ENCODE assay signal across 2 cellular contexts in the genomic region with DNA sequence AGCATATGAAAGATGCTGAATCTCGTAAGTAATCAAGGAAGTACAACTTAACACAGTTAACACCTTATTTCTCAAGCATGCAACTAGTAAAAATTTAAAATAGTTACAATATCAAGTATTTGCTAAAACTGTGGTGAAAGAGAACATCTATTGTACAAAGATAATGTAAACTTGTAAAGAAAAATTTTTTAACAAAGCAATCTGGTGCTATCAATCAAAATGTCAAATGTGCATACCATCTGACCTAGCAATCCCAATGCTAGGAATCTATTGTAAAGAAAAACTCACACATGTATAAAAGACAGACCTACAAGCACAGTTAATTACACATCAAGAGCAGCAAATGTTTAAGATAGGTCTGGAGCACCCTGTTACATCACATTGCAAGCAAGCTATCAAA.
TF ChIP-seq lines count a peak whose summit lies in the region.

No MANE protein-coding gene starts in this region.

TF ChIP-seq in A549, 52 proteins besides CTCF, POLR2A, EP300 and RAD21 (continued from another document):
- TF ChIP-seq, protein P1, sequence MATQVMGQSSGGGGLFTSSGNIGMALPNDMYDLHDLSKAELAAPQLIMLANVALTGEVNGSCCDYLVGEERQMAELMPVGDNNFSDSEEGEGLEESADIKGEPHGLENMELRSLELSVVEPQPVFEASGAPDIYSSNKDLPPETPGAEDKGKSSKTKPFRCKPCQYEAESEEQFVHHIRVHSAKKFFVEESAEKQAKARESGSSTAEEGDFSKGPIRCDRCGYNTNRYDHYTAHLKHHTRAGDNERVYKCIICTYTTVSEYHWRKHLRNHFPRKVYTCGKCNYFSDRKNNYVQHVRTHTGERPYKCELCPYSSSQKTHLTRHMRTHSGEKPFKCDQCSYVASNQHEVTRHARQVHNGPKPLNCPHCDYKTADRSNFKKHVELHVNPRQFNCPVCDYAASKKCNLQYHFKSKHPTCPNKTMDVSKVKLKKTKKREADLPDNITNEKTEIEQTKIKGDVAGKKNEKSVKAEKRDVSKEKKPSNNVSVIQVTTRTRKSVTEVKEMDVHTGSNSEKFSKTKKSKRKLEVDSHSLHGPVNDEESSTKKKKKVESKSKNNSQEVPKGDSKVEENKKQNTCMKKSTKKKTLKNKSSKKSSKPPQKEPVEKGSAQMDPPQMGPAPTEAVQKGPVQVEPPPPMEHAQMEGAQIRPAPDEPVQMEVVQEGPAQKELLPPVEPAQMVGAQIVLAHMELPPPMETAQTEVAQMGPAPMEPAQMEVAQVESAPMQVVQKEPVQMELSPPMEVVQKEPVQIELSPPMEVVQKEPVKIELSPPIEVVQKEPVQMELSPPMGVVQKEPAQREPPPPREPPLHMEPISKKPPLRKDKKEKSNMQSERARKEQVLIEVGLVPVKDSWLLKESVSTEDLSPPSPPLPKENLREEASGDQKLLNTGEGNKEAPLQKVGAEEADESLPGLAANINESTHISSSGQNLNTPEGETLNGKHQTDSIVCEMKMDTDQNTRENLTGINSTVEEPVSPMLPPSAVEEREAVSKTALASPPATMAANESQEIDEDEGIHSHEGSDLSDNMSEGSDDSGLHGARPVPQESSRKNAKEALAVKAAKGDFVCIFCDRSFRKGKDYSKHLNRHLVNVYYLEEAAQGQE (IDR thresholded peaks at IDR 0.05), result no peak
- TF ChIP-seq, protein P2, sequence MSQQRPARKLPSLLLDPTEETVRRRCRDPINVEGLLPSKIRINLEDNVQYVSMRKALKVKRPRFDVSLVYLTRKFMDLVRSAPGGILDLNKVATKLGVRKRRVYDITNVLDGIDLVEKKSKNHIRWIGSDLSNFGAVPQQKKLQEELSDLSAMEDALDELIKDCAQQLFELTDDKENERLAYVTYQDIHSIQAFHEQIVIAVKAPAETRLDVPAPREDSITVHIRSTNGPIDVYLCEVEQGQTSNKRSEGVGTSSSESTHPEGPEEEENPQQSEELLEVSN (IDR thresholded peaks at IDR 0.05; ENCODE audit: borderline replicate concordance, low read depth), result no peak
- TF ChIP-seq HOXB5 (CRISPR knock-in tag; IDR thresholded peaks at IDR 0.05) (0 out of 2 replicates have a peak, but pooled peaks have one; percentile 52), PHF8 (IDR thresholded peaks at IDR 0.05; ENCODE audit: borderline replicate concordance, low read depth) (no peak), POLR2AphosphoS2 (conservative IDR thresholded peaks at IDR 0.05; ENCODE audit: low read length) (no peak), ZFP36 (IDR thresholded peaks at IDR 0.05; ENCODE audit: borderline replicate concordance, partially characterized antibody) (no peak), TP53 (CRISPR knock-in tag; IDR thresholded peaks at IDR 0.05) (no peak), NFE2L2 (conservative IDR thresholded peaks at IDR 0.05; ENCODE audit: low read length) (no peak)

TF ChIP-seq in K562, 482 proteins besides CTCF, POLR2A, EP300 and RAD21 (continued from another document):
- TF ChIP-seq, protein P3, sequence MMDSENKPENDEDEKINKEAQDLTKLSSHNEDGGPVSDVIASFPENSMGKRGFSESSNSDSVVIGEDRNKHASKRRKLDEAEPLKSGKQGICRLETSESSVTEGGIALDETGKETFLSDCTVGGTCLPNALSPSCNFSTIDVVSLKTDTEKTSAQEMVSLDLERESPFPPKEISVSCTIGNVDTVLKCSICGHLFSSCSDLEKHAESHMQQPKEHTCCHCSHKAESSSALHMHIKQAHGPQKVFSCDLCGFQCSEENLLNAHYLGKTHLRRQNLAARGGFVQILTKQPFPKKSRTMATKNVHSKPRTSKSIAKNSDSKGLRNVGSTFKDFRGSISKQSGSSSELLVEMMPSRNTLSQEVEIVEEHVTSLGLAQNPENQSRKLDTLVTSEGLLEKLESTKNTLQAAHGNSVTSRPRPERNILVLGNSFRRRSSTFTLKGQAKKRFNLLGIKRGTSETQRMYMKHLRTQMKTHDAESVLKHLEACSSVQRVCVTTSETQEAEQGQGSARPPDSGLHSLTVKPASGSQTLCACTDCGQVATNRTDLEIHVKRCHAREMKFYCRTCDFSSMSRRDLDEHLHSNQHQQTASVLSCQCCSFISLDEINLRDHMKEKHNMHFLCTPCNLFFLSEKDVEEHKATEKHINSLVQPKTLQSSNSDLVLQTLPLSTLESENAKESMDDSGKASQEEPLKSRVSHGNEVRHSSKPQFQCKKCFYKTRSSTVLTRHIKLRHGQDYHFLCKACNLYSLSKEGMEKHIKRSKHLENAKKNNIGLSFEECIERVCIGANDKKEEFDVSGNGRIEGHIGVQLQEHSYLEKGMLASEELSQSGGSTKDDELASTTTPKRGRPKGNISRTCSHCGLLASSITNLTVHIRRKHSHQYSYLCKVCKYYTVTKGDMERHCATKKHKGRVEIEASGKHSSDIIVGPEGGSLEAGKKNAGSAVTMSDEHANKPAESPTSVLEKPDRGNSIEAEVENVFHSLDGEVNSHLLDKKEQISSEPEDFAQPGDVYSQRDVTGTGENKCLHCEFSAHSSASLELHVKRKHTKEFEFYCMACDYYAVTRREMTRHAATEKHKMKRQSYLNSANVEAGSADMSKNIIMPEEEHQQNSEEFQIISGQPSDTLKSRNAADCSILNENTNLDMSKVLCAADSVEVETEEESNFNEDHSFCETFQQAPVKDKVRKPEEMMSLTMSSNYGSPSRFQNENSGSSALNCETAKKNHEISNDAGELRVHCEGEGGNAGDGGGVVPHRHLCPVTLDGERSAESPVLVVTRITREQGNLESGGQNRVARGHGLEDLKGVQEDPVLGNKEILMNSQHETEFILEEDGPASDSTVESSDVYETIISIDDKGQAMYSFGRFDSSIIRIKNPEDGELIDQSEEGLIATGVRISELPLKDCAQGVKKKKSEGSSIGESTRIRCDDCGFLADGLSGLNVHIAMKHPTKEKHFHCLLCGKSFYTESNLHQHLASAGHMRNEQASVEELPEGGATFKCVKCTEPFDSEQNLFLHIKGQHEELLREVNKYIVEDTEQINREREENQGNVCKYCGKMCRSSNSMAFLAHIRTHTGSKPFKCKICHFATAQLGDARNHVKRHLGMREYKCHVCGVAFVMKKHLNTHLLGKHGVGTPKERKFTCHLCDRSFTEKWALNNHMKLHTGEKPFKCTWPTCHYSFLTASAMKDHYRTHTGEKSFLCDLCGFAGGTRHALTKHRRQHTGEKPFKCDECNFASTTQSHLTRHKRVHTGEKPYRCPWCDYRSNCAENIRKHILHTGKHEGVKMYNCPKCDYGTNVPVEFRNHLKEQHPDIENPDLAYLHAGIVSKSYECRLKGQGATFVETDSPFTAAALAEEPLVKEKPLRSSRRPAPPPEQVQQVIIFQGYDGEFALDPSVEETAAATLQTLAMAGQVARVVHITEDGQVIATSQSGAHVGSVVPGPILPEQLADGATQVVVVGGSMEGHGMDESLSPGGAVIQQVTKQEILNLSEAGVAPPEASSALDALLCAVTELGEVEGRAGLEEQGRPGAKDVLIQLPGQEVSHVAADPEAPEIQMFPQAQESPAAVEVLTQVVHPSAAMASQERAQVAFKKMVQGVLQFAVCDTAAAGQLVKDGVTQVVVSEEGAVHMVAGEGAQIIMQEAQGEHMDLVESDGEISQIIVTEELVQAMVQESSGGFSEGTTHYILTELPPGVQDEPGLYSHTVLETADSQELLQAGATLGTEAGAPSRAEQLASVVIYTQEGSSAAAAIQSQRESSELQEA (IDR thresholded peaks at IDR 0.05; ENCODE audit: low read depth), result no peak
- no peak for TF ChIP-seq GTF2A2 (tag; IDR thresholded peaks at IDR 0.05)
- TF ChIP-seq KLF16 (IDR thresholded peaks at IDR 0.05), result no peak
- no peak for TF ChIP-seq HMGN3 (IDR thresholded peaks at IDR 0.05; ENCODE audit: borderline replicate concordance, extremely low read depth, insufficient read length, low read depth, low read length)
- TF ChIP-seq CREB1 (IDR thresholded peaks at IDR 0.05), result no peak
- TF ChIP-seq CREB1 (CRISPR knock-in tag; IDR thresholded peaks at IDR 0.05), result no peak
- TF ChIP-seq, protein P4, sequence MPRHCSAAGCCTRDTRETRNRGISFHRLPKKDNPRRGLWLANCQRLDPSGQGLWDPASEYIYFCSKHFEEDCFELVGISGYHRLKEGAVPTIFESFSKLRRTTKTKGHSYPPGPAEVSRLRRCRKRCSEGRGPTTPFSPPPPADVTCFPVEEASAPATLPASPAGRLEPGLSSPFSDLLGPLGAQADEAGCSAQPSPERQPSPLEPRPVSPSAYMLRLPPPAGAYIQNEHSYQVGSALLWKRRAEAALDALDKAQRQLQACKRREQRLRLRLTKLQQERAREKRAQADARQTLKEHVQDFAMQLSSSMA (CRISPR knock-in tag; IDR thresholded peaks at IDR 0.05), result no peak
- TF ChIP-seq, protein P5, sequence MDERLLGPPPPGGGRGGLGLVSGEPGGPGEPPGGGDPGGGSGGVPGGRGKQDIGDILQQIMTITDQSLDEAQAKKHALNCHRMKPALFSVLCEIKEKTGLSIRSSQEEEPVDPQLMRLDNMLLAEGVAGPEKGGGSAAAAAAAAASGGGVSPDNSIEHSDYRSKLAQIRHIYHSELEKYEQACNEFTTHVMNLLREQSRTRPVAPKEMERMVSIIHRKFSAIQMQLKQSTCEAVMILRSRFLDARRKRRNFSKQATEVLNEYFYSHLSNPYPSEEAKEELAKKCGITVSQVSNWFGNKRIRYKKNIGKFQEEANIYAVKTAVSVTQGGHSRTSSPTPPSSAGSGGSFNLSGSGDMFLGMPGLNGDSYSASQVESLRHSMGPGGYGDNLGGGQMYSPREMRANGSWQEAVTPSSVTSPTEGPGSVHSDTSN (CRISPR knock-in tag; IDR thresholded peaks at IDR 0.05; ENCODE audit: low read depth), result no peak
- TF ChIP-seq, protein P5 (tag; conservative IDR thresholded peaks at IDR 0.05; ENCODE audit: low read depth), result peak; percentile 33; the same call in 1 of the 2 replicates
- no peak for TF ChIP-seq RBM15 (IDR thresholded peaks at IDR 0.05; ENCODE audit: insufficient read depth, low read length)
- TF ChIP-seq, protein P6, sequence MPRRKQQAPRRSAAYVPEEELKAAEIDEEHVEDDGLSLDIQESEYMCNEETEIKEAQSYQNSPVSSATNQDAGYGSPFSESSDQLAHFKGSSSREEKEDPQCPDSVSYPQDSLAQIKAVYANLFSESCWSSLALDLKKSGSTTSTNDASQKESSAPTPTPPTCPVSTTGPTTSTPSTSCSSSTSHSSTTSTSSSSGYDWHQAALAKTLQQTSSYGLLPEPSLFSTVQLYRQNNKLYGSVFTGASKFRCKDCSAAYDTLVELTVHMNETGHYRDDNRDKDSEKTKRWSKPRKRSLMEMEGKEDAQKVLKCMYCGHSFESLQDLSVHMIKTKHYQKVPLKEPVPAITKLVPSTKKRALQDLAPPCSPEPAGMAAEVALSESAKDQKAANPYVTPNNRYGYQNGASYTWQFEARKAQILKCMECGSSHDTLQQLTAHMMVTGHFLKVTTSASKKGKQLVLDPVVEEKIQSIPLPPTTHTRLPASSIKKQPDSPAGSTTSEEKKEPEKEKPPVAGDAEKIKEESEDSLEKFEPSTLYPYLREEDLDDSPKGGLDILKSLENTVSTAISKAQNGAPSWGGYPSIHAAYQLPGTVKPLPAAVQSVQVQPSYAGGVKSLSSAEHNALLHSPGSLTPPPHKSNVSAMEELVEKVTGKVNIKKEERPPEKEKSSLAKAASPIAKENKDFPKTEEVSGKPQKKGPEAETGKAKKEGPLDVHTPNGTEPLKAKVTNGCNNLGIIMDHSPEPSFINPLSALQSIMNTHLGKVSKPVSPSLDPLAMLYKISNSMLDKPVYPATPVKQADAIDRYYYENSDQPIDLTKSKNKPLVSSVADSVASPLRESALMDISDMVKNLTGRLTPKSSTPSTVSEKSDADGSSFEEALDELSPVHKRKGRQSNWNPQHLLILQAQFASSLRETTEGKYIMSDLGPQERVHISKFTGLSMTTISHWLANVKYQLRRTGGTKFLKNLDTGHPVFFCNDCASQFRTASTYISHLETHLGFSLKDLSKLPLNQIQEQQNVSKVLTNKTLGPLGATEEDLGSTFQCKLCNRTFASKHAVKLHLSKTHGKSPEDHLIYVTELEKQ (CRISPR knock-in tag; IDR thresholded peaks at IDR 0.05), result no peak
- no peak for TF ChIP-seq ZNF780A (CRISPR knock-in tag; IDR thresholded peaks at IDR 0.05)
- TF ChIP-seq, protein P7, sequence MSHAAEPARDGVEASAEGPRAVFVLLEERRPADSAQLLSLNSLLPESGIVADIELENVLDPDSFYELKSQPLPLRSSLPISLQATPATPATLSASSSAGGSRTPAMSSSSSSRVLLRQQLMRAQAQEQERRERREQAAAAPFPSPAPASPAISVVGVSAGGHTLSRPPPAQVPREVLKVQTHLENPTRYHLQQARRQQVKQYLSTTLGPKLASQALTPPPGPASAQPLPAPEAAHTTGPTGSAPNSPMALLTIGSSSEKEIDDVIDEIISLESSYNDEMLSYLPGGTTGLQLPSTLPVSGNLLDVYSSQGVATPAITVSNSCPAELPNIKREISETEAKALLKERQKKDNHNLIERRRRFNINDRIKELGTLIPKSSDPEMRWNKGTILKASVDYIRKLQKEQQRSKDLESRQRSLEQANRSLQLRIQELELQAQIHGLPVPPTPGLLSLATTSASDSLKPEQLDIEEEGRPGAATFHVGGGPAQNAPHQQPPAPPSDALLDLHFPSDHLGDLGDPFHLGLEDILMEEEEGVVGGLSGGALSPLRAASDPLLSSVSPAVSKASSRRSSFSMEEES (CRISPR knock-in tag; IDR thresholded peaks at IDR 0.05), result no peak
- no peak for TF ChIP-seq GTF2F1 (IDR thresholded peaks at IDR 0.05; ENCODE audit: low read depth, low read length)
- TF ChIP-seq SLC30A9 (CRISPR knock-in tag; IDR thresholded peaks at IDR 0.05), result no peak
- no peak for TF ChIP-seq ZNF146 (CRISPR knock-in tag; IDR thresholded peaks at IDR 0.05; ENCODE audit: unreplicated experiment)
- TF ChIP-seq CAMTA2 (CRISPR knock-in tag; conservative IDR thresholded peaks at IDR 0.05), result no peak
- TF ChIP-seq MEIS2 (IDR thresholded peaks at IDR 0.05; ENCODE audit: partially characterized antibody), result peak; percentile 62
- TF ChIP-seq, protein P8, sequence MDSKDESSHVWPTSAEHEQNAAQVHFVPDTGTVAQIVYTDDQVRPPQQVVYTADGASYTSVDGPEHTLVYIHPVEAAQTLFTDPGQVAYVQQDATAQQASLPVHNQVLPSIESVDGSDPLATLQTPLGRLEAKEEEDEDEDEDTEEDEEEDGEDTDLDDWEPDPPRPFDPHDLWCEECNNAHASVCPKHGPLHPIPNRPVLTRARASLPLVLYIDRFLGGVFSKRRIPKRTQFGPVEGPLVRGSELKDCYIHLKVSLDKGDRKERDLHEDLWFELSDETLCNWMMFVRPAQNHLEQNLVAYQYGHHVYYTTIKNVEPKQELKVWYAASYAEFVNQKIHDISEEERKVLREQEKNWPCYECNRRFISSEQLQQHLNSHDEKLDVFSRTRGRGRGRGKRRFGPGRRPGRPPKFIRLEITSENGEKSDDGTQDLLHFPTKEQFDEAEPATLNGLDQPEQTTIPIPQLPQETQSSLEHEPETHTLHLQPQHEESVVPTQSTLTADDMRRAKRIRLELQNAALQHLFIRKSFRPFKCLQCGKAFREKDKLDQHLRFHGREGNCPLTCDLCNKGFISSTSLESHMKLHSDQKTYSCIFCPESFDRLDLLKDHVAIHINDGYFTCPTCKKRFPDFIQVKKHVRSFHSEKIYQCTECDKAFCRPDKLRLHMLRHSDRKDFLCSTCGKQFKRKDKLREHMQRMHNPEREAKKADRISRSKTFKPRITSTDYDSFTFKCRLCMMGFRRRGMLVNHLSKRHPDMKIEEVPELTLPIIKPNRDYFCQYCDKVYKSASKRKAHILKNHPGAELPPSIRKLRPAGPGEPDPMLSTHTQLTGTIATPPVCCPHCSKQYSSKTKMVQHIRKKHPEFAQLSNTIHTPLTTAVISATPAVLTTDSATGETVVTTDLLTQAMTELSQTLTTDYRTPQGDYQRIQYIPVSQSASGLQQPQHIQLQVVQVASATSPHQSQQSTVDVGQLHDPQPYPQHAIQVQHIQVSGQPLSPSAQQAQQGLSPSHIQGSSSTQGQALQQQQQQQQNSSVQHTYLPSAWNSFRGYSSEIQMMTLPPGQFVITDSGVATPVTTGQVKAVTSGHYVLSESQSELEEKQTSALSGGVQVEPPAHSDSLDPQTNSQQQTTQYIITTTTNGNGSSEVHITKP (IDR thresholded peaks at IDR 0.05; ENCODE audit: partially characterized antibody), result no peak
